Comparison of ENCODE assay signal across 14 cellular contexts in genomic region chr7:90579181-90579688, GRCh38. TPM values are rescaled to one million over a fixed set of nuclear protein-coding genes. Genes with fewer than 3 reads are reported as not detected.
A peak's percentile ranks its signal among the peaks of the same experiment; 100 is the strongest.
DNase-seq lines count a peak whose midpoint lies in the region; ATAC-seq, FAIRE-seq and TF ChIP-seq lines count a peak whose summit lies in the region.
"Had no signal": no experiment of that assay in that cellular context is flagged by ENCODE, and none has a peak within 500 bp of the region (broad histone marks: within the 10 kb centered on the region; RNA-seq: fewer than 3 reads in every experiment).

No MANE protein-coding gene starts in this region.

- no TSS peak for BruUV-seq in endothelial cell of umbilical vein (replicated peaks; lab: Mats Ljungman, UMichigan)

- CTCF ChIA-PET in endothelial cell of umbilical vein (lab: Charles Lee): interaction anchor here (1.3 kb wide), 1 partner anchor 124 kb away, joined by 3 read pairs; no protein-coding TSS in a partner anchor

- H3K4me1 ChIP-seq in endothelial cell of umbilical vein (ENCODE audit: control insufficient read depth, extremely low read depth, insufficient read depth, low read length): peaks cover 6% of the 10 kb centered on the region
- H3K4me1 ChIP-seq: SJCRH30 had no signal

- TF ChIP-seq POLR2A in endothelial cell of umbilical vein (IDR thresholded peaks at IDR 0.05; ENCODE audit: low read depth, low read length): no peak

- H4K20me1 ChIP-seq in endothelial cell of umbilical vein (replicated peaks; ENCODE audit: control insufficient read depth, extremely low read depth, insufficient read depth, low read length): no peaks in the 10 kb centered on the region

- no peak for TF ChIP-seq CTCF in endothelial cell of umbilical vein (IDR thresholded peaks at IDR 0.05; ENCODE audit: extremely low read depth in 1 of 2, insufficient read depth in 1 of 2, low read depth in 1 of 2, low read length in 2 of 2)
- no peak for TF ChIP-seq CTCF in omental fat pad (IDR thresholded peaks at IDR 0.05)

- H3K9me3 ChIP-seq in endothelial cell of umbilical vein (replicated peaks; ENCODE audit: control insufficient read depth, insufficient read depth, low read length): no peaks in the 10 kb centered on the region
- H3K9me3 ChIP-seq: body of pancreas, SJCRH30 had no signal

- no peak overlapping the region for H3K9ac ChIP-seq in endothelial cell of umbilical vein (replicated peaks; ENCODE audit: extremely low read depth, insufficient read depth, low read length)

- H2AFZ ChIP-seq in endothelial cell of umbilical vein (ENCODE audit: low read depth, low read length): no peak overlapping the region

- H3K27me3 ChIP-seq in endothelial cell of umbilical vein (ENCODE audit: control insufficient read depth in 2 of 2, insufficient read depth in 2 of 2, low read length in 2 of 2): no peaks in the 10 kb centered on the region
- H3K27me3 ChIP-seq: body of pancreas, SJCRH30 had no signal

- H3K36me3 ChIP-seq in endothelial cell of umbilical vein (ENCODE audit: control insufficient read depth in 2 of 2, extremely low read depth in 1 of 2, insufficient read depth in 2 of 2, low read length in 2 of 2): no peaks in the 10 kb centered on the region
- H3K36me3 ChIP-seq: SJCRH30 had no signal

- dilution Hi-C loops in endothelial cell of umbilical vein (cut with MboI; ENCODE audit: extremely low pct_ligation_motif_present, low sequenced_read_pairs): no loop called here

- no peak overlapping the region for H3K27ac ChIP-seq in endothelial cell of umbilical vein (ENCODE audit: insufficient read depth, low read depth, low read length)
- H3K27ac ChIP-seq: body of pancreas, SJCRH30 had no signal

- H3K9me1 ChIP-seq in endothelial cell of umbilical vein (replicated peaks; ENCODE audit: control insufficient read depth, extremely low read depth, insufficient read depth, low read length): no peaks in the 10 kb centered on the region

- H3K4me3 ChIP-seq in endothelial cell of umbilical vein (replicated peaks in 1 of 3; ENCODE audit: insufficient read depth in 1 of 3, low read depth in 1 of 3, low read length in 3 of 3): no peak overlapping the region
- H3K4me3 ChIP-seq: body of pancreas, SJCRH30 had no signal

- DNase-seq in Daoy (ENCODE audit: low read depth): peak; percentile 74
- peak; percentile 86 to 100 for DNase-seq in NOMO-1 (lab: John Stamatoyannopoulos, UW; ENCODE audit: unreplicated experiment in 2 of 2)
- DNase-seq in endothelial cell of umbilical vein (ENCODE audit: low read depth, low spot score): peak; percentile 59
- no peak for DNase-seq in omental fat pad (ENCODE audit: low spot score)
- DNase-seq in NCI-H446 treated with DMSO at 0.1 percent for 48 hours (lab: John Stamatoyannopoulos, UW): no peak
- DNase-seq in retina: no peak
- DNase-seq in COR-L47 (lab: John Stamatoyannopoulos, UW): no peak
- DNase-seq: activated CD4-positive, alpha-beta memory T cell treated with anti-CD3 and anti-CD28 coated beads, Interleukin-2, amount 10 ng/mL, durations not matched to agents 7 days and 5 days; body of pancreas; NCI-H2081 treated with DMSO at 0.1 percent for 48 hours; SJCRH30; stimulated activated CD4-positive, alpha-beta T cell treated with anti-CD3 and anti-CD28 coated beads, Interleukin-2, amount 100 ng/mL, for 24 hours had no signal

- POLR2A ChIA-PET in endothelial cell of umbilical vein (lab: Charles Lee): no interaction called here

- ATAC-seq in omental fat pad (ENCODE audit: low FRiP score) (peak; percentile 82), HG03571 (IDR thresholded peaks at IDR 0.05; ENCODE audit: unreplicated experiment) (no peak)
- ATAC-seq: body of pancreas had no signal

- no peaks in the 10 kb centered on the region for H3K79me2 ChIP-seq in endothelial cell of umbilical vein (ENCODE audit: control insufficient read depth, insufficient read depth, low read length)

- FAIRE-seq in endothelial cell of umbilical vein (lab: Jason Lieb, UNC): peak; percentile 48
- FAIRE-seq: D721Med had no signal

- intact Hi-C loops in endothelial cell of umbilical vein (cut with micrococcal nuclease): no loop called here

- no peak overlapping the region for H3K4me2 ChIP-seq in endothelial cell of umbilical vein (ENCODE audit: insufficient read depth, low read length)

TF ChIP-seq in endothelial cell of umbilical vein, 7 proteins besides CTCF, POLR2A, EP300 and RAD21:
- TF ChIP-seq GATA2 (IDR thresholded peaks at IDR 0.05; ENCODE audit: insufficient read depth, insufficient read length, low read depth, low read length): no peak
- no peak for TF ChIP-seq JUN (IDR thresholded peaks at IDR 0.05; ENCODE audit: borderline replicate concordance, insufficient read depth, insufficient read length, low read depth)
- TF ChIP-seq EZH2 (IDR thresholded peaks at IDR 0.05; ENCODE audit: borderline replicate concordance, low read depth, low read length, severe bottlenecking): no peak
- TF ChIP-seq MYC (IDR thresholded peaks at IDR 0.05; ENCODE audit: low read depth, low read length): no peak
- no peak for TF ChIP-seq POLR2AphosphoS5 (IDR thresholded peaks at IDR 0.05; ENCODE audit: insufficient read depth, low read depth, low read length)
- TF ChIP-seq FOS (IDR thresholded peaks at IDR 0.05; ENCODE audit: borderline replicate concordance, insufficient read depth, low read length): no peak

RNA-seq across cellular contexts. Expression of gene CDK14, which starts 16.9 kb away (rescaled TPM):
- 14.1 and 14.3 TPM in 2 replicates for total RNA-seq in Daoy (2014; rRNA removed; shearing (Covaris generic))
- 34.2 and 41.5 TPM in 2 replicates for total RNA-seq in endothelial cell of umbilical vein
- 5.2 and 5.5 TPM in 2 replicates for polyA plus RNA-seq in endothelial cell of umbilical vein
- 6.9 and 7.1 TPM in 2 replicates for polyA plus RNA-seq in endothelial cell of umbilical vein (2011; cell fraction: cytosol; rRNA removed)
- 14.8 and 15.2 TPM in 2 replicates for polyA plus RNA-seq in endothelial cell of umbilical vein (2011; cell fraction: nucleus; rRNA removed)
- polyA plus RNA-seq in endothelial cell of umbilical vein (2012): 10.2 and 14.4 TPM in 2 replicates
- 54.6 and 66.3 TPM in 2 replicates for polyA minus RNA-seq in endothelial cell of umbilical vein
- polyA minus RNA-seq in endothelial cell of umbilical vein (2011; cell fraction: cytosol; rRNA and poly(A)+ RNA removed): 10.9 TPM
- 123 and 184 TPM in 2 replicates for polyA minus RNA-seq in endothelial cell of umbilical vein (2011; cell fraction: nucleus; rRNA and poly(A)+ RNA removed)
- 10 to 100 TPM; 25.2 to 40.3 (median 30.8) TPM for total RNA-seq in omental fat pad
- total RNA-seq: activated CD4-positive, alpha-beta memory T cell treated with anti-CD3 and anti-CD28 coated beads, Interleukin-2, amount 10 ng/mL, durations not matched to agents 7 days and 5 days had no signal

Comparison
In these comparisons a context has a peak if more than half of its experiments do, and no peak if none do; other contexts are left out.
1. DNase-seq: peak in Daoy (single experiment), NOMO-1 (2 of 2) and endothelial cell of umbilical vein (single experiment); none in omental fat pad (single experiment), NCI-H446 treated with DMSO at 0.1 percent for 48 hours (single experiment), retina (single experiment) and COR-L47 (single experiment).